In genomic region chr12:93048646-93049045, GRCh38 we compare ENCODE assay signal across 24 cellular contexts.
A peak's percentile ranks its signal among the peaks of the same experiment; 100 is the strongest.
DNase-seq lines count a peak whose midpoint lies in the region; ATAC-seq, FAIRE-seq and TF ChIP-seq lines count a peak whose summit lies in the region.
"Had no signal": no experiment of that assay in that cellular context is flagged by ENCODE, and none has a peak within 500 bp of the region (broad histone marks: within the 10 kb centered on the region; RNA-seq: fewer than 3 reads in every experiment).

No MANE protein-coding gene starts in this region.

- no peaks in the 10 kb centered on the region for H3K79me2 ChIP-seq in HepG2 (ENCODE audit: insufficient read depth, low read length)
- H3K79me2 ChIP-seq in hepatocyte: no peaks in the 10 kb centered on the region

- POLR2A ChIA-PET in HepG2 (lab: Yijun Ruan, JAX): interaction anchor here (0.6 kb wide), 2 partner anchors 30 to 102 kb away, joined by 3 read pairs; no protein-coding TSS in a partner anchor

- H3K4me3 Mint-ChIP-seq in type B pancreatic cell: no peak overlapping the region
- H3K4me3 Mint-ChIP-seq in stimulated activated naive B cell treated with anti-CD40 and anti-IgM and Interleukin-4, amounts not matched to agents 10 μg/mL and 1 μg/mL and 100 μg/mL, for 72 hours: no peak overlapping the region
- H3K4me3 Mint-ChIP-seq: CD4-positive, alpha-beta T cell; HFFc6 had no signal

- no peaks in the 10 kb centered on the region for H3K36me3 Mint-ChIP-seq in type B pancreatic cell
- no peaks in the 10 kb centered on the region for H3K36me3 Mint-ChIP-seq in stimulated activated naive B cell treated with anti-CD40 and anti-IgM and Interleukin-4, amounts not matched to agents 10 μg/mL and 1 μg/mL and 100 μg/mL, for 72 hours

- peaks cover 4% of the 10 kb centered on the region for H3K9me3 Mint-ChIP-seq in type B pancreatic cell
- H3K9me3 Mint-ChIP-seq in stimulated activated naive B cell treated with anti-CD40 and anti-IgM and Interleukin-4, amounts not matched to agents 10 μg/mL and 1 μg/mL and 100 μg/mL, for 72 hours: peaks cover 0 to 2% of the 10 kb centered on the region in 2 donors
- H3K9me3 Mint-ChIP-seq: CD4-positive, alpha-beta T cell; HFFc6 had no signal

- H3K4me1 ChIP-seq in HepG2 (ENCODE audit: insufficient read depth, low read length): peaks cover 38% of the 10 kb centered on the region
- H3K4me1 ChIP-seq in right lobe of liver: no peaks in the 10 kb centered on the region
- H3K4me1 ChIP-seq in hepatocyte (ENCODE audit: insufficient read depth): peaks cover 26% of the 10 kb centered on the region
- H3K4me1 ChIP-seq: BE2C had no signal

- H3K27ac Mint-ChIP-seq in type B pancreatic cell: peak overlapping the region; percentile 2
- no peak overlapping the region for H3K27ac Mint-ChIP-seq in stimulated activated naive B cell treated with anti-CD40 and anti-IgM and Interleukin-4, amounts not matched to agents 10 μg/mL and 1 μg/mL and 100 μg/mL, for 72 hours
- H3K27ac Mint-ChIP-seq: CD4-positive, alpha-beta T cell; HFFc6 had no signal

- H3K9ac ChIP-seq in HepG2 (ENCODE audit: insufficient read depth, low read depth, low read length): no peak overlapping the region

- no peak overlapping the region for H3K4me3 ChIP-seq in HepG2 (replicated peaks in 1 of 3; ENCODE audit: insufficient read depth in 1 of 3, low read depth in 2 of 3, low read length in 3 of 3)
- H3K4me3 ChIP-seq in right lobe of liver: no peak overlapping the region
- no peak overlapping the region for H3K4me3 ChIP-seq in hepatocyte
- H3K4me3 ChIP-seq: SJCRH30 had no signal

- intact Hi-C loops in HepG2 (cut with micrococcal nuclease; ENCODE audit: unreplicated experiment): no loop called here
- intact Hi-C loops in right lobe of liver (cut with DNase I): no loop called here

- TF ChIP-seq CTCF in HepG2 (CRISPR knock-in tag; IDR thresholded peaks at IDR 0.05) (no peak), right lobe of liver (IDR thresholded peaks at IDR 0.05) (no peak), hepatocyte (IDR thresholded peaks at IDR 0.05; ENCODE audit: poor library complexity) (no peak), type B pancreatic cell (conservative IDR thresholded peaks at IDR 0.05) (no peak)

- H3K9me2 ChIP-seq in hepatocyte (replicated peaks; ENCODE audit: insufficient read depth): no peaks in the 10 kb centered on the region

- H2AFZ ChIP-seq in HepG2 (ENCODE audit: low read length) (no peak overlapping the region), hepatocyte (no peak overlapping the region)

- DNase-seq in HepG2 (ENCODE audit: low spot score): peak; percentile 84
- no peak for DNase-seq in right lobe of liver
- DNase-seq in RCC 7860 (ENCODE audit: low spot score): peak; percentile 14
- DNase-seq in hepatocyte (ENCODE audit: low spot score): no peak
- no peak for DNase-seq in type B pancreatic cell (ENCODE audit: extremely low spot score, unreplicated experiment)
- DNase-seq in stimulated activated naive B cell treated with anti-CD40 and anti-IgM and Interleukin-4, amounts not matched to agents 10 μg/mL and 1 μg/mL and 100 μg/mL, for 72 hours: no peak
- DNase-seq in activated T-cell treated with anti-CD3 and anti-CD28 coated beads, Interleukin-2, amount 50 U/mL, for 48 hours: no peak
- no peak for DNase-seq in activated effector memory CD4-positive, alpha-beta T cell treated with anti-CD3 and anti-CD28 coated beads, Interleukin-2, amount 50 U/mL, for 16 hours
- DNase-seq: BE2C; CD4-positive, alpha-beta T cell; GDM1; H7; HFFc6; IMR-90; Kasumi-1; NCI-H1105 treated with DMSO at 0.1 percent for 48 hours; NCI-H1694; NCI-H2107; NCI-H2227 treated with DMSO at 0.1 percent for 48 hours; NCI-H510A treated with DMSO at 0.1 percent for 48 hours; NCI-H82; PC-3; SJCRH30 had no signal

- CTCF ChIA-PET in HepG2 (lab: Yijun Ruan, JAX; ENCODE audit: low intra/inter-chr PET ratio, low total read pairs): no interaction called here

- in situ Hi-C loops in HepG2 (cut with HindIII; ENCODE audit: extremely low pct_ligation_motif_present, low pct_unique_long_range_greater_than_20kb): no loop called here

- no peaks in the 10 kb centered on the region for H3K27me3 Mint-ChIP-seq in type B pancreatic cell
- no peaks in the 10 kb centered on the region for H3K27me3 Mint-ChIP-seq in stimulated activated naive B cell treated with anti-CD40 and anti-IgM and Interleukin-4, amounts not matched to agents 10 μg/mL and 1 μg/mL and 100 μg/mL, for 72 hours
- H3K27me3 Mint-ChIP-seq: CD4-positive, alpha-beta T cell had no signal

- 47% methylated on average over 3 of the region's 3 CpGs for WGBS in HepG2 (ENCODE audit: low lambda C conversion rate)
- 57% methylated on average over 3 of the region's 3 CpGs for WGBS in right lobe of liver (ENCODE audit: insufficient coverage, low coverage, low lambda C conversion rate, missing lambda C conversion rate)
- WGBS in hepatocyte (ENCODE audit: low lambda C conversion rate, missing lambda C conversion rate): 71% methylated on average over 3 of the region's 3 CpGs

- ATAC-seq in HepG2: peak; percentile 91
- ATAC-seq in right lobe of liver: no peak
- ATAC-seq in stimulated activated naive B cell treated with anti-CD40 and anti-IgM and Interleukin-4, amounts not matched to agents 10 μg/mL and 1 μg/mL and 100 μg/mL, for 72 hours (replicated peaks): no peak
- ATAC-seq: PC-3 had no signal

- H3K9me3 ChIP-seq in HepG2 (ENCODE audit: low read length): no peaks in the 10 kb centered on the region
- no peaks in the 10 kb centered on the region for H3K9me3 ChIP-seq in right lobe of liver
- no peaks in the 10 kb centered on the region for H3K9me3 ChIP-seq in hepatocyte (ENCODE audit: low read depth)
- H3K9me3 ChIP-seq: BE2C, SJCRH30 had no signal

- H3K27me3 ChIP-seq in HepG2 (ENCODE audit: control insufficient read depth in 1 of 2, insufficient read depth in 2 of 2, low read length in 2 of 2): no peaks in the 10 kb centered on the region
- no peaks in the 10 kb centered on the region for H3K27me3 ChIP-seq in right lobe of liver
- no peaks in the 10 kb centered on the region for H3K27me3 ChIP-seq in hepatocyte
- H3K27me3 ChIP-seq: BE2C, SJCRH30 had no signal

- H3K4me1 Mint-ChIP-seq in type B pancreatic cell (ENCODE audit: unreplicated experiment): peaks cover 12% of the 10 kb centered on the region
- H3K4me1 Mint-ChIP-seq in stimulated activated naive B cell treated with anti-CD40 and anti-IgM and Interleukin-4, amounts not matched to agents 10 μg/mL and 1 μg/mL and 100 μg/mL, for 72 hours: no peaks in the 10 kb centered on the region

- BruUV-seq in HepG2 (replicated peaks; lab: Mats Ljungman, UMichigan): no TSS peak

- TF ChIP-seq RAD21 in HepG2 (CRISPR knock-in tag; IDR thresholded peaks at IDR 0.05): no peak

- H3K4me2 ChIP-seq in HepG2 (ENCODE audit: low read depth, low read length) (peak overlapping the region; percentile 47), hepatocyte (no peak overlapping the region)

- no peaks in the 10 kb centered on the region for H3K36me3 ChIP-seq in HepG2 (replicated peaks in 1 of 2; ENCODE audit: control insufficient read depth in 1 of 2, insufficient read depth in 2 of 2, low read length in 2 of 2)
- no peaks in the 10 kb centered on the region for H3K36me3 ChIP-seq in right lobe of liver
- H3K36me3 ChIP-seq in hepatocyte (replicated peaks; ENCODE audit: insufficient read depth, low read depth): no peaks in the 10 kb centered on the region
- H3K36me3 ChIP-seq: BE2C, SJCRH30 had no signal

- H3K27ac ChIP-seq in HepG2 (ENCODE audit: extremely low read length, insufficient read depth, low read length) (no peak overlapping the region), right lobe of liver (no peak overlapping the region), hepatocyte (peak overlapping the region; percentile 67)
- H3K27ac ChIP-seq: SJCRH30 had no signal

- TF ChIP-seq EP300 in HepG2 (IDR thresholded peaks at IDR 0.05; ENCODE audit: low read depth in 2 of 2, low read length in 2 of 2) (no peak), HepG2 (CRISPR knock-in tag; IDR thresholded peaks at IDR 0.05; ENCODE audit: borderline replicate concordance) (no peak)

- H4K20me1 ChIP-seq in HepG2 (ENCODE audit: insufficient read depth, low read length) (no peaks in the 10 kb centered on the region), hepatocyte (ENCODE audit: insufficient read depth, poor library complexity, severe bottlenecking) (no peaks in the 10 kb centered on the region)

- FAIRE-seq in HepG2 (lab: Jason Lieb, UNC): peak; percentile 69
- FAIRE-seq in RCC 7860 (lab: Jason Lieb, UNC): no peak
- FAIRE-seq: A204.1 had no signal

- TF ChIP-seq POLR2A in HepG2 (IDR thresholded peaks at IDR 0.05; ENCODE audit: insufficient read depth in 1 of 2, low read depth in 2 of 2, low read length in 2 of 2) (no peak), right lobe of liver (IDR thresholded peaks at IDR 0.05) (no peak)

TF ChIP-seq in HepG2, 621 proteins besides CTCF, POLR2A, EP300 and RAD21 (continues in another document):
- TF ChIP-seq TERF1 (CRISPR knock-in tag; IDR thresholded peaks at IDR 0.05) (no peak), ZNF775 (CRISPR knock-in tag; IDR thresholded peaks at IDR 0.05; ENCODE audit: borderline replicate concordance) (no peak), ZNF776 (CRISPR knock-in tag; IDR thresholded peaks at IDR 0.05) (no peak), ISL2 (CRISPR knock-in tag; IDR thresholded peaks at IDR 0.05) (peak; percentile 56)

Comparison
In these comparisons a context has a peak if more than half of its experiments do, and no peak if none do; other contexts are left out.
1. DNase-seq: peak in HepG2 (single experiment) and RCC 7860 (single experiment); none in right lobe of liver (0 of 3), hepatocyte (single experiment), type B pancreatic cell (single experiment), stimulated activated naive B cell treated with anti-CD40 and anti-IgM and Interleukin-4, amounts not matched to agents 10 μg/mL and 1 μg/mL and 100 μg/mL, for 72 hours (single experiment), activated T-cell treated with anti-CD3 and anti-CD28 coated beads, Interleukin-2, amount 50 U/mL, for 48 hours (0 of 2) and activated effector memory CD4-positive, alpha-beta T cell treated with anti-CD3 and anti-CD28 coated beads, Interleukin-2, amount 50 U/mL, for 16 hours (single experiment).